8 cellular contexts compared by ENCODE assay signal in genomic region chr4:53702334-53703266, GRCh38.
A peak's percentile ranks its signal among the peaks of the same experiment; 100 is the strongest.
DNase-seq lines count a peak whose midpoint lies in the region; TF ChIP-seq lines count a peak whose summit lies in the region.

No MANE protein-coding gene starts in this region.

- no peak for TF ChIP-seq POLR2A in transverse colon (IDR thresholded peaks at IDR 0.05)

- H3K27me3 ChIP-seq in H7 (ENCODE audit: control insufficient read depth, insufficient read depth, low read length): no peaks in the 10 kb centered on the region
- no peaks in the 10 kb centered on the region for H3K27me3 ChIP-seq in endocrine pancreas (ENCODE audit: control insufficient read depth, insufficient read depth, low read length)
- no peaks in the 10 kb centered on the region for H3K27me3 ChIP-seq in transverse colon

- H3K4me1 ChIP-seq in endocrine pancreas (ENCODE audit: control insufficient read depth, insufficient read depth, low read length) (peaks cover 11% of the 10 kb centered on the region), transverse colon (peaks cover 5 to 22% (median 14%) of the 10 kb centered on the region in 4 donors)

- WGBS in transverse colon (ENCODE audit: low coverage in 1 of 2), 2 donors: 9 to 21% methylated on average over 4 to 24 of the region's 24 CpGs

- H3K4me1 Mint-ChIP-seq in activated CD4-positive, alpha-beta T cell treated with anti-CD3 and anti-CD28 coated beads, Interleukin-2, amount 10 ng/mL, durations not matched to agents 7 days and 5 days: peaks cover 13% of the 10 kb centered on the region
- H3K4me1 Mint-ChIP-seq in mesothelial cell of epicardium: peaks cover 25% of the 10 kb centered on the region

- H3K27ac ChIP-seq in transverse colon: peak overlapping the region; percentile 49 to 67 (median 54)

- H3K4me3 Mint-ChIP-seq in activated CD4-positive, alpha-beta T cell treated with anti-CD3 and anti-CD28 coated beads, Interleukin-2, amount 10 ng/mL, durations not matched to agents 7 days and 5 days: no peak overlapping the region
- peak overlapping the region; percentile 2 for H3K4me3 Mint-ChIP-seq in mesothelial cell of epicardium

- peaks cover 3% of the 10 kb centered on the region for H3K27me3 Mint-ChIP-seq in activated CD4-positive, alpha-beta T cell treated with anti-CD3 and anti-CD28 coated beads, Interleukin-2, amount 10 ng/mL, durations not matched to agents 7 days and 5 days
- no peaks in the 10 kb centered on the region for H3K27me3 Mint-ChIP-seq in mesothelial cell of epicardium (ENCODE audit: low read depth)

- H3K27ac Mint-ChIP-seq in activated CD4-positive, alpha-beta T cell treated with anti-CD3 and anti-CD28 coated beads, Interleukin-2, amount 10 ng/mL, durations not matched to agents 7 days and 5 days: peak overlapping the region; percentile 22
- H3K27ac Mint-ChIP-seq in mesothelial cell of epicardium: peak overlapping the region; percentile 88

- CTCF ChIA-PET in activated CD4-positive, alpha-beta T cell treated with anti-CD3 and anti-CD28 coated beads, Interleukin-2, amount 10 ng/mL, durations not matched to agents 7 days and 5 days (lab: Charles Lee): no interaction called here

- no peaks in the 10 kb centered on the region for H3K36me3 Mint-ChIP-seq in activated CD4-positive, alpha-beta T cell treated with anti-CD3 and anti-CD28 coated beads, Interleukin-2, amount 10 ng/mL, durations not matched to agents 7 days and 5 days (ENCODE audit: low read depth)
- H3K36me3 Mint-ChIP-seq in mesothelial cell of epicardium: no peaks in the 10 kb centered on the region

- in situ Hi-C loops in transverse colon (cut with MboI; ENCODE audit: low pct_ligation_motif_present in 1 of 4, low pct_unique_long_range_greater_than_20kb in 1 of 4, low sequenced_read_pairs in 3 of 4): loop anchor here in 3 of 4 donors (25.0 kb wide), 3 partner anchors 210 to 535 kb away; partner anchors contain the start of gene PDGFRA (in 1 of the 3)

- H3K4me3 ChIP-seq in H7 (ENCODE audit: insufficient read depth, low read depth, low read length) (no peak overlapping the region), endocrine pancreas (ENCODE audit: control insufficient read depth, insufficient read depth, low read length) (peak overlapping the region; percentile 49), transverse colon (peak overlapping the region in 2 of 4 donors; percentile 12 to 15)

- POLR2A ChIA-PET in activated CD4-positive, alpha-beta T cell treated with anti-CD3 and anti-CD28 coated beads, Interleukin-2, amount 10 ng/mL, durations not matched to agents 7 days and 5 days (lab: Charles Lee): no interaction called here

- peak; percentile 6 for DNase-seq in activated CD4-positive, alpha-beta T cell treated with anti-CD3 and anti-CD28 coated beads, Interleukin-2, amount 10 ng/mL, durations not matched to agents 7 days and 5 days
- DNase-seq in activated CD4-positive, alpha-beta T cell treated with anti-CD3 and anti-CD28 coated beads for 48 hours: no peak
- DNase-seq in H7 (peak; percentile 47), LHCN-M2 (ENCODE audit: low read depth) (peak; percentile 73), SHP77 (lab: John Stamatoyannopoulos, UW) (peak; percentile 98 to 99), mesothelial cell of epicardium (ENCODE audit: low spot score in 2 of 2, unreplicated experiment in 2 of 2) (peak in 1 of 2 experiments; percentile 42), transverse colon (peak; percentile 82)

- no peak for TF ChIP-seq EP300 in transverse colon (IDR thresholded peaks at IDR 0.05; ENCODE audit: low read depth)

- no peaks in the 10 kb centered on the region for H3K36me3 ChIP-seq in H7 (replicated peaks; ENCODE audit: control insufficient read depth, insufficient read depth, low read length)
- no peaks in the 10 kb centered on the region for H3K36me3 ChIP-seq in endocrine pancreas (ENCODE audit: control insufficient read depth, insufficient read depth, low read length)
- no peaks in the 10 kb centered on the region for H3K36me3 ChIP-seq in transverse colon

- H3K9me3 ChIP-seq in endocrine pancreas (ENCODE audit: control insufficient read depth, low read length) (no peaks in the 10 kb centered on the region), transverse colon (no peaks in the 10 kb centered on the region)

- no peak overlapping the region for H3K9ac ChIP-seq in endocrine pancreas (ENCODE audit: control insufficient read depth, insufficient read depth, low read length)

- TF ChIP-seq CTCF in mesothelial cell of epicardium (IDR thresholded peaks at IDR 0.05; ENCODE audit: unreplicated experiment): no peak
- no peak for TF ChIP-seq CTCF in transverse colon (IDR thresholded peaks at IDR 0.05)

- intact Hi-C loops in transverse colon (cut with DNase I; ENCODE audit: low total_unique reads): no loop called here

- peaks cover 2% of the 10 kb centered on the region for H3K9me3 Mint-ChIP-seq in activated CD4-positive, alpha-beta T cell treated with anti-CD3 and anti-CD28 coated beads, Interleukin-2, amount 10 ng/mL, durations not matched to agents 7 days and 5 days
- H3K9me3 Mint-ChIP-seq in mesothelial cell of epicardium: peaks cover 4% of the 10 kb centered on the region
